Comparison of ENCODE assay signal across 29 cellular contexts in the genomic region with DNA sequence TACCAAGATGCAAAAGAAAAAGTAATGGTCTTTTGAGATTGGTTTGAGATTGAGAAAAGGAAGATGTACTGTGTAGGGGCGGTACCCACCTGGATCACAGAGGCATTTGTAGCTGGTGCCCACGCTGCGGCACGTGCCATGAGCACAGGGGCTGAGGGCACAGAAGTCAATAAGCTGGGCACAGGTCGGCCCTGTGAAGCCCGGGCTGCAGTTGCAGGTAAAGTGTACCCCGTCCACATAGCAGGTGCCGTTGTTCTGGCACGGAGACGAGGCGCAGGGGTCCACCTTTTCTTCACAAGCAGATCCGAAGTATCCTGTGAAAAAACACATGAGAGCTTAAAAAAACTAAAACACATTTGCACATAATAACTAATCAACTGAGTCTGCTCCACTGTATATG.
"Had no signal": no experiment of that assay in that cellular context is flagged by ENCODE, and none has a peak within 500 bp of the region (broad histone marks: within the 10 kb centered on the region; RNA-seq: fewer than 3 reads in every experiment).

No MANE protein-coding gene starts in this region.

- H3K9me3 Mint-ChIP-seq: activated CD4-positive, alpha-beta T cell treated with anti-CD3 and anti-CD28 coated beads, Interleukin-2, amount 10 ng/mL, durations not matched to agents 24 days and 14 days; activated CD8-positive, alpha-beta T cell treated with anti-CD3 and anti-CD28 coated beads for 36 hours; activated naive CD4-positive, alpha-beta T cell treated with anti-CD3 and anti-CD28 coated beads, Interleukin-2, amount 50 U/mL, for 72 hours; activated T-cell treated with anti-CD3 and anti-CD28 coated beads, Interleukin-2, amount 50 U/mL, for 24 hours; activated T-helper 2 cell treated with anti-CD3 and anti-CD28 coated beads, Interferon-gamma antibody, Interleukin-2, Interleukin-4, amounts not matched to agents 10 μg/mL and 5 μg/mL and 100 μg/mL, durations not matched to agents 14 hours and 24 hours and 36 hours had no signal

- H3K27ac ChIP-seq: cardiac muscle cell, SJCRH30, WERI-Rb-1 had no signal

- H3K4me3 Mint-ChIP-seq: activated CD4-positive, alpha-beta T cell treated with anti-CD3 and anti-CD28 coated beads, Interleukin-2, amount 10 ng/mL, durations not matched to agents 24 days and 14 days; activated CD8-positive, alpha-beta T cell treated with anti-CD3 and anti-CD28 coated beads for 36 hours; activated T-cell treated with anti-CD3 and anti-CD28 coated beads, Interleukin-2, amount 50 U/mL, for 24 hours had no signal

- H3K4me3 ChIP-seq: adrenal gland, cardiac muscle cell, MG63, SJCRH30, SK-N-MC had no signal

- ATAC-seq: activated CD8-positive, alpha-beta T cell treated with anti-CD3 and anti-CD28 coated beads for 36 hours; activated naive CD4-positive, alpha-beta T cell treated with anti-CD3 and anti-CD28 coated beads, Interleukin-2, amount 50 U/mL, for 72 hours; Panc1 had no signal

- H3K36me3 Mint-ChIP-seq: activated naive CD4-positive, alpha-beta T cell treated with anti-CD3 and anti-CD28 coated beads, Interleukin-2, amount 50 U/mL, for 72 hours had no signal

- DNase-seq: activated CD4-positive, alpha-beta T cell treated with anti-CD3 and anti-CD28 coated beads for 1 hour; activated CD4-positive, alpha-beta T cell treated with anti-CD3 and anti-CD28 coated beads, Interleukin-2, amount 10 ng/mL, durations not matched to agents 24 days and 14 days; activated CD4-positive, alpha-beta T cell treated with anti-CD3 and anti-CD28 coated beads, Interleukin-2, amount 50 U/mL, for 4 hours; activated CD4-positive, CD25-positive, alpha-beta regulatory T cell; activated CD8-positive, alpha-beta T cell treated with anti-CD3 and anti-CD28 coated beads for 36 hours; activated gamma-delta T cell; activated naive CD4-positive, alpha-beta T cell treated with Interleukin-2 at 50 U/mL for 16 hours; activated T-cell treated with anti-CD3 and anti-CD28 coated beads, Interleukin-2, amount 50 U/mL, for 24 hours; adrenal gland; Kasumi-1; KG1; MG63; NCI-H1048; NCI-H1105 treated with DMSO at 0.1 percent for 48 hours; NCI-H1436; NCI-H1694; NCI-H1930; NCI-H2081 treated with DMSO at 0.1 percent for 48 hours; NCI-H345; NCI-H524 treated with DMSO at 0.1 percent for 48 hours; SHP77; SJCRH30; T1000; WERI-Rb-1 had no signal

- H3K27me3 ChIP-seq: adrenal gland, cardiac muscle cell, MG63 had no signal

- H3K27me3 Mint-ChIP-seq: activated CD4-positive, alpha-beta T cell treated with anti-CD3 and anti-CD28 coated beads, Interleukin-2, amount 10 ng/mL, durations not matched to agents 24 days and 14 days; activated T-cell treated with anti-CD3 and anti-CD28 coated beads, Interleukin-2, amount 50 U/mL, for 24 hours had no signal

- H3K4me1 ChIP-seq: SJCRH30 had no signal

- H3K9me3 ChIP-seq: adrenal gland, SJCRH30 had no signal

- H3K27ac Mint-ChIP-seq: activated CD4-positive, alpha-beta T cell treated with anti-CD3 and anti-CD28 coated beads, Interleukin-2, amount 10 ng/mL, durations not matched to agents 24 days and 14 days; activated CD8-positive, alpha-beta T cell treated with anti-CD3 and anti-CD28 coated beads for 36 hours; activated naive CD4-positive, alpha-beta T cell treated with anti-CD3 and anti-CD28 coated beads, Interleukin-2, amount 50 U/mL, for 72 hours; activated T-cell treated with anti-CD3 and anti-CD28 coated beads, Interleukin-2, amount 50 U/mL, for 24 hours; activated T-helper 2 cell treated with anti-CD3 and anti-CD28 coated beads, Interferon-gamma antibody, Interleukin-2, Interleukin-4, amounts not matched to agents 10 μg/mL and 5 μg/mL and 100 μg/mL, durations not matched to agents 14 hours and 24 hours and 36 hours had no signal

- H3K36me3 ChIP-seq: adrenal gland, cardiac muscle cell, SJCRH30, WERI-Rb-1 had no signal

- H3K4me1 Mint-ChIP-seq: activated CD4-positive, alpha-beta T cell treated with anti-CD3 and anti-CD28 coated beads, Interleukin-2, amount 10 ng/mL, durations not matched to agents 24 days and 14 days had no signal
